In genomic region chr6:35522660-35523658, GRCh38 we compare ENCODE assay signal across 8 cellular contexts. TPM values are rescaled to one million over a fixed set of nuclear protein-coding genes. Genes with fewer than 3 reads are reported as not detected.
DNase-seq lines count a peak whose midpoint lies in the region; ATAC-seq and TF ChIP-seq lines count a peak whose summit lies in the region.

No MANE protein-coding gene starts in this region.

- H3K4me3 Mint-ChIP-seq in activated naive CD8-positive, alpha-beta T cell = peak overlapping the region; percentile 73

- no peak overlapping the region for H3K4me2 ChIP-seq in SK-N-SH

- TF ChIP-seq EP300 in SK-N-SH (IDR thresholded peaks at IDR 0.05; ENCODE audit: borderline replicate concordance in 1 of 2, low read depth in 1 of 2, low read length in 1 of 2) (no peak), upper lobe of left lung (IDR thresholded peaks at IDR 0.05) (no peak)

- no peaks in the 10 kb centered on the region for H3K9me2 ChIP-seq in SK-N-SH

- POLR2A ChIA-PET in SK-N-SH (lab: Yijun Ruan, JAX) = no interaction called here

- intact Hi-C loops in prostate gland (cut with DNase I) = loop anchor here (1.0 to 10.0 kb wide), 3 partner anchors 59 to 214 kb away; partner anchors contain the start of gene ARMC12

- WGBS in SK-N-SH (ENCODE audit: low lambda C conversion rate) = 50% methylated on average over 28 of the region's 32 CpGs
- WGBS in prostate gland = 33% methylated on average over 32 of the region's 32 CpGs
- WGBS in upper lobe of left lung, 2 donors = 32 to 33% methylated on average over 28 to 32 of the region's 32 CpGs

- H4K20me1 ChIP-seq in SK-N-SH (ENCODE audit: insufficient read depth) = no peaks in the 10 kb centered on the region

- peak; percentile 96 for TF ChIP-seq RAD21 in SK-N-SH (IDR thresholded peaks at IDR 0.05; ENCODE audit: low read length)

- no peaks in the 10 kb centered on the region for H3K9me3 Mint-ChIP-seq in activated naive CD8-positive, alpha-beta T cell (ENCODE audit: low read depth)

- no peaks in the 10 kb centered on the region for H3K79me2 ChIP-seq in SK-N-SH (ENCODE audit: insufficient read depth)

- H3K36me3 ChIP-seq in SK-N-SH (replicated peaks in 1 of 2; ENCODE audit: control insufficient read depth in 1 of 2, insufficient read depth in 2 of 2, low read length in 1 of 2) (no peaks in the 10 kb centered on the region), cardiac muscle cell (no peaks in the 10 kb centered on the region), prostate gland (no peaks in the 10 kb centered on the region), upper lobe of left lung (no peaks in the 10 kb centered on the region)

- DNase-seq in GM12865 (ENCODE audit: low read depth) (peak; percentile 73), Kasumi-1 (lab: John Stamatoyannopoulos, UW) (peak; percentile 65), SK-N-SH (peak; percentile 92), cardiac muscle cell (ENCODE audit: low read depth in 1 of 2, low spot score in 1 of 2) (peak; percentile 77 to 81), prostate gland (ENCODE audit: low spot score) (peak; percentile 65), upper lobe of left lung (peak; percentile 69 to 78)

- H3F3A ChIP-seq in SK-N-SH (replicated peaks; ENCODE audit: insufficient read depth) = no peaks in the 10 kb centered on the region

- no peak for TF ChIP-seq POLR2A in prostate gland (IDR thresholded peaks at IDR 0.05)
- TF ChIP-seq POLR2A in upper lobe of left lung (IDR thresholded peaks at IDR 0.05) = no peak

- peak overlapping the region; percentile 54 for H3K4me3 ChIP-seq in GM12865 (ENCODE audit: low read depth, low read length)
- peak overlapping the region in 1 of 2 experiments; percentile 21; a peak in 1 of 4 replicates for H3K4me3 ChIP-seq in SK-N-SH (ENCODE audit: low read depth in 2 of 2, low read length in 1 of 2)
- no peak overlapping the region for H3K4me3 ChIP-seq in cardiac muscle cell
- H3K4me3 ChIP-seq in prostate gland = peak overlapping the region in 1 of 2 donors; percentile 20
- peak overlapping the region in 2 of 4 donors; percentile 21 to 37 for H3K4me3 ChIP-seq in upper lobe of left lung

- H3K4me1 ChIP-seq in SK-N-SH (ENCODE audit: control insufficient read depth in 1 of 2, insufficient read depth in 2 of 2, low read depth in 1 of 2, low read length in 1 of 2) (peaks cover 0 to 5% of the 10 kb centered on the region in 2 experiments; a peak in 1 of 4 replicates), cardiac muscle cell (ENCODE audit: low read depth) (no peaks in the 10 kb centered on the region), prostate gland (replicated peaks) (no peaks in the 10 kb centered on the region), upper lobe of left lung (peaks cover 0 to 12% (median 9%) of the 10 kb centered on the region in 4 donors)

- H3K9me3 ChIP-seq in SK-N-SH (no peaks in the 10 kb centered on the region), cardiac muscle cell (ENCODE audit: low read depth) (no peaks in the 10 kb centered on the region), prostate gland (no peaks in the 10 kb centered on the region), upper lobe of left lung (no peaks in the 10 kb centered on the region)

- CTCF ChIA-PET in SK-N-SH (lab: Yijun Ruan, JAX) = interaction anchor here (0.6 to 7.0 kb wide), 57 partner anchors 10 to 243 kb away, joined by 3 to 127 read pairs (median 4); partner anchors contain the start of genes ARMC12 and TEAD3

- H3K27me3 ChIP-seq in SK-N-SH (ENCODE audit: insufficient read depth) (no peaks in the 10 kb centered on the region), cardiac muscle cell (no peaks in the 10 kb centered on the region), prostate gland (replicated peaks; ENCODE audit: insufficient read depth) (no peaks in the 10 kb centered on the region), upper lobe of left lung (no peaks in the 10 kb centered on the region)

- no peaks in the 10 kb centered on the region for H3K27me3 Mint-ChIP-seq in activated naive CD8-positive, alpha-beta T cell

- peaks cover 15% of the 10 kb centered on the region for H3K4me1 Mint-ChIP-seq in activated naive CD8-positive, alpha-beta T cell (ENCODE audit: low read depth)

- no peak overlapping the region for H3K9ac ChIP-seq in SK-N-SH

- H3K36me3 Mint-ChIP-seq in activated naive CD8-positive, alpha-beta T cell = no peaks in the 10 kb centered on the region

- 0 out of 2 replicates have a peak overlapping the region, but pooled peaks have one; percentile 30 for H2AFZ ChIP-seq in SK-N-SH (ENCODE audit: low read depth)

- peak; percentile 97 for TF ChIP-seq CTCF in GM12865 (IDR thresholded peaks at IDR 0.05; ENCODE audit: insufficient read depth, low read depth, low read length, missing control alignments)
- peak; percentile 84 for TF ChIP-seq CTCF in SK-N-SH (IDR thresholded peaks at IDR 0.05)
- TF ChIP-seq CTCF in cardiac muscle cell (IDR thresholded peaks at IDR 0.05; ENCODE audit: low read depth, low read length) = peak; percentile 87
- peak; percentile 96 to 100 (median 98) for TF ChIP-seq CTCF in prostate gland (IDR thresholded peaks at IDR 0.05)
- peak; percentile 95 to 100 (median 96) for TF ChIP-seq CTCF in upper lobe of left lung (IDR thresholded peaks at IDR 0.05)

- no peak overlapping the region for H3K27ac ChIP-seq in SK-N-SH (ENCODE audit: low read depth in 2 of 2, low read length in 1 of 2)
- H3K27ac ChIP-seq in cardiac muscle cell = no peak overlapping the region
- H3K27ac ChIP-seq in prostate gland = peak overlapping the region; percentile 56 to 60
- H3K27ac ChIP-seq in upper lobe of left lung = peak overlapping the region in 2 of 4 donors; percentile 4 to 27

- no peak overlapping the region for H3K27ac Mint-ChIP-seq in activated naive CD8-positive, alpha-beta T cell

- ATAC-seq in upper lobe of left lung (ENCODE audit: low FRiP score in 2 of 2) (peak; percentile 91 to 93), HG02870 (IDR thresholded peaks at IDR 0.05; ENCODE audit: unreplicated experiment) (no peak)

TF ChIP-seq in SK-N-SH, 30 proteins besides CTCF, POLR2A, EP300 and RAD21 (continues in another document):
- TF ChIP-seq SMC3 (IDR thresholded peaks at IDR 0.05; ENCODE audit: low read depth, low read length) = peak; percentile 96
- 0 out of 2 replicates have a peak, but pooled peaks have one; percentile 15 for TF ChIP-seq GATA2 (CRISPR knock-in tag; IDR thresholded peaks at IDR 0.05)
- TF ChIP-seq TCF12 (IDR thresholded peaks at IDR 0.05) = no peak
- no peak for TF ChIP-seq CHD2 (IDR thresholded peaks at IDR 0.05; ENCODE audit: low read length, partially characterized antibody)
- no peak for TF ChIP-seq MEF2A (IDR thresholded peaks at IDR 0.05; ENCODE audit: borderline replicate concordance, low read depth)
- no peak for TF ChIP-seq EZH2phosphoT487 (IDR thresholded peaks at IDR 0.05; ENCODE audit: borderline replicate concordance, low read depth)
- no peak for TF ChIP-seq REST (IDR thresholded peaks at IDR 0.05; ENCODE audit: low read depth, low read length)
- no peak for TF ChIP-seq RFX5 (IDR thresholded peaks at IDR 0.05; ENCODE audit: low read length)
- TF ChIP-seq, protein P1, sequence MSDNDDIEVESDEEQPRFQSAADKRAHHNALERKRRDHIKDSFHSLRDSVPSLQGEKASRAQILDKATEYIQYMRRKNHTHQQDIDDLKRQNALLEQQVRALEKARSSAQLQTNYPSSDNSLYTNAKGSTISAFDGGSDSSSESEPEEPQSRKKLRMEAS (IDR thresholded peaks at IDR 0.05; ENCODE audit: low read depth) = no peak

RNA-seq across cellular contexts. Expression of gene TULP1, which starts 10.3 kb away (rescaled TPM):
- not detected in 2 replicates for polyA plus RNA-seq in SK-N-SH (2012; rRNA removed)
- not detected in 2 replicates for polyA plus RNA-seq in SK-N-SH (2012; cell fraction: cytosol; rRNA removed)
- polyA plus RNA-seq in SK-N-SH (2012; cell fraction: nucleus; rRNA removed) = not detected in 2 replicates
- 4.8 and 5.2 TPM in 2 replicates for total RNA-seq in cardiac muscle cell
- 0.92 and 5.9 TPM in 2 replicates for polyA plus RNA-seq in cardiac muscle cell
- under 1 TPM in 1 of 2 donors, not detected in 1; 0.27 TPM for total RNA-seq in prostate gland
- not detected for total RNA-seq in upper lobe of left lung

RNA-seq across cellular contexts. Expression of gene TEAD3, which starts 26.1 kb away (rescaled TPM):
- 5.2 and 7.1 TPM in 2 replicates for polyA plus RNA-seq in SK-N-SH (2012; rRNA removed)
- polyA plus RNA-seq in SK-N-SH (2012; cell fraction: cytosol; rRNA removed) = 3.6 and 6.1 TPM in 2 replicates
- polyA plus RNA-seq in SK-N-SH (2012; cell fraction: nucleus; rRNA removed) = 16.1 and 20.1 TPM in 2 replicates
- total RNA-seq in cardiac muscle cell = 65.2 and 98.6 TPM in 2 replicates
- polyA plus RNA-seq in cardiac muscle cell = 64.0 and 78.3 TPM in 2 replicates
- total RNA-seq in prostate gland = 10 to 100 TPM; 34.1 to 41.1 TPM
- 10 to 100 TPM; 19.0 to 28.2 (median 21.2) TPM for total RNA-seq in upper lobe of left lung

RNA-seq across cellular contexts. Expression of gene RPL10A, which starts 54.8 kb away (rescaled TPM):
- polyA plus RNA-seq in SK-N-SH (2012; rRNA removed) (2,393 and 3,548 TPM in 2 replicates), cardiac muscle cell (390 and 521 TPM in 2 replicates)
- polyA plus RNA-seq in SK-N-SH (2012; cell fraction: cytosol; rRNA removed) = 2,837 and 3,167 TPM in 2 replicates
- polyA plus RNA-seq in SK-N-SH (2012; cell fraction: nucleus; rRNA removed) = 1,325 and 1,532 TPM in 2 replicates
- total RNA-seq in cardiac muscle cell (1,095 and 1,320 TPM in 2 replicates), prostate gland (1,000 to 10,000 TPM in 1 of 2 donors, 100 to 1,000 TPM in 1; 897 to 2,172 TPM), upper lobe of left lung (1,000 to 10,000 TPM in 2 of 6 donors, 100 to 1,000 TPM in 4; 474 to 1,092 (median 918) TPM)

Comparison
In these comparisons a context has a peak if more than half of its experiments do, and no peak if none do; other contexts are left out.
1. H3K27ac ChIP-seq: peak in prostate gland (2 of 2); none in SK-N-SH (0 of 2) and cardiac muscle cell (single experiment).
2. Peak in every context shown above with its lines, with median percentiles within 50 percentile points of each other: DNase-seq and CTCF ChIP-seq.